1 cellular context compared by ENCODE assay signal in genomic region chr18:4353853-4354418, GRCh38.
TF ChIP-seq lines count a peak whose summit lies in the region.

No MANE protein-coding gene starts in this region.

TF ChIP-seq in GM12878, 131 proteins besides CTCF, POLR2A, EP300 and RAD21 (continued from another document and continues in another):
- TF ChIP-seq E4F1 (IDR thresholded peaks at IDR 0.05; ENCODE audit: borderline replicate concordance, partially characterized antibody), result no peak
- no peak for TF ChIP-seq CHD1 (IDR thresholded peaks at IDR 0.05; ENCODE audit: low read depth, low read length)
- no peak for TF ChIP-seq MXI1 (IDR thresholded peaks at IDR 0.05; ENCODE audit: low read depth, low read length)
- TF ChIP-seq SMC3 (IDR thresholded peaks at IDR 0.05; ENCODE audit: borderline replicate concordance, low read length), result no peak
- no peak for TF ChIP-seq NFIC (IDR thresholded peaks at IDR 0.05; ENCODE audit: low read depth, low read length)
- TF ChIP-seq CEBPB (IDR thresholded peaks at IDR 0.05; ENCODE audit: borderline replicate concordance in 1 of 2, low read depth in 2 of 2, low read length in 2 of 2), result no peak
- no peak for TF ChIP-seq MEF2A (IDR thresholded peaks at IDR 0.05; ENCODE audit: insufficient read depth, low read depth, low read length)
- no peak for TF ChIP-seq NR2F1 (conservative IDR thresholded peaks at IDR 0.05)
- no peak for TF ChIP-seq YBX1 (IDR thresholded peaks at IDR 0.05)
- TF ChIP-seq, protein P1, sequence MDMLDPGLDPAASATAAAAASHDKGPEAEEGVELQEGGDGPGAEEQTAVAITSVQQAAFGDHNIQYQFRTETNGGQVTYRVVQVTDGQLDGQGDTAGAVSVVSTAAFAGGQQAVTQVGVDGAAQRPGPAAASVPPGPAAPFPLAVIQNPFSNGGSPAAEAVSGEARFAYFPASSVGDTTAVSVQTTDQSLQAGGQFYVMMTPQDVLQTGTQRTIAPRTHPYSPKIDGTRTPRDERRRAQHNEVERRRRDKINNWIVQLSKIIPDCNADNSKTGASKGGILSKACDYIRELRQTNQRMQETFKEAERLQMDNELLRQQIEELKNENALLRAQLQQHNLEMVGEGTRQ (IDR thresholded peaks at IDR 0.05; ENCODE audit: borderline replicate concordance, low read depth, low read length), result no peak
- no peak for TF ChIP-seq ZNF384 (IDR thresholded peaks at IDR 0.05; ENCODE audit: borderline replicate concordance, low read depth, low read length)
- TF ChIP-seq NR2C2 (IDR thresholded peaks at IDR 0.05; ENCODE audit: borderline replicate concordance, control insufficient read depth, insufficient read length, low read depth), result no peak
- no peak for TF ChIP-seq ETV6 (conservative IDR thresholded peaks at IDR 0.05 in 1 of 2, IDR thresholded peaks at IDR 0.05 in 1 of 2; ENCODE audit: borderline replicate concordance in 1 of 2, low read depth in 1 of 2)
- TF ChIP-seq MYC (IDR thresholded peaks at IDR 0.05; ENCODE audit: insufficient read depth, insufficient read length, insufficient replicate concordance, low read length, severe bottlenecking), result no peak
- TF ChIP-seq BHLHE40 (IDR thresholded peaks at IDR 0.05; ENCODE audit: borderline replicate concordance in 1 of 2, low read depth in 2 of 2, low read length in 1 of 2), result peak; percentile 13 to 28; a peak in 1 of 4 replicates
- TF ChIP-seq, protein P2, sequence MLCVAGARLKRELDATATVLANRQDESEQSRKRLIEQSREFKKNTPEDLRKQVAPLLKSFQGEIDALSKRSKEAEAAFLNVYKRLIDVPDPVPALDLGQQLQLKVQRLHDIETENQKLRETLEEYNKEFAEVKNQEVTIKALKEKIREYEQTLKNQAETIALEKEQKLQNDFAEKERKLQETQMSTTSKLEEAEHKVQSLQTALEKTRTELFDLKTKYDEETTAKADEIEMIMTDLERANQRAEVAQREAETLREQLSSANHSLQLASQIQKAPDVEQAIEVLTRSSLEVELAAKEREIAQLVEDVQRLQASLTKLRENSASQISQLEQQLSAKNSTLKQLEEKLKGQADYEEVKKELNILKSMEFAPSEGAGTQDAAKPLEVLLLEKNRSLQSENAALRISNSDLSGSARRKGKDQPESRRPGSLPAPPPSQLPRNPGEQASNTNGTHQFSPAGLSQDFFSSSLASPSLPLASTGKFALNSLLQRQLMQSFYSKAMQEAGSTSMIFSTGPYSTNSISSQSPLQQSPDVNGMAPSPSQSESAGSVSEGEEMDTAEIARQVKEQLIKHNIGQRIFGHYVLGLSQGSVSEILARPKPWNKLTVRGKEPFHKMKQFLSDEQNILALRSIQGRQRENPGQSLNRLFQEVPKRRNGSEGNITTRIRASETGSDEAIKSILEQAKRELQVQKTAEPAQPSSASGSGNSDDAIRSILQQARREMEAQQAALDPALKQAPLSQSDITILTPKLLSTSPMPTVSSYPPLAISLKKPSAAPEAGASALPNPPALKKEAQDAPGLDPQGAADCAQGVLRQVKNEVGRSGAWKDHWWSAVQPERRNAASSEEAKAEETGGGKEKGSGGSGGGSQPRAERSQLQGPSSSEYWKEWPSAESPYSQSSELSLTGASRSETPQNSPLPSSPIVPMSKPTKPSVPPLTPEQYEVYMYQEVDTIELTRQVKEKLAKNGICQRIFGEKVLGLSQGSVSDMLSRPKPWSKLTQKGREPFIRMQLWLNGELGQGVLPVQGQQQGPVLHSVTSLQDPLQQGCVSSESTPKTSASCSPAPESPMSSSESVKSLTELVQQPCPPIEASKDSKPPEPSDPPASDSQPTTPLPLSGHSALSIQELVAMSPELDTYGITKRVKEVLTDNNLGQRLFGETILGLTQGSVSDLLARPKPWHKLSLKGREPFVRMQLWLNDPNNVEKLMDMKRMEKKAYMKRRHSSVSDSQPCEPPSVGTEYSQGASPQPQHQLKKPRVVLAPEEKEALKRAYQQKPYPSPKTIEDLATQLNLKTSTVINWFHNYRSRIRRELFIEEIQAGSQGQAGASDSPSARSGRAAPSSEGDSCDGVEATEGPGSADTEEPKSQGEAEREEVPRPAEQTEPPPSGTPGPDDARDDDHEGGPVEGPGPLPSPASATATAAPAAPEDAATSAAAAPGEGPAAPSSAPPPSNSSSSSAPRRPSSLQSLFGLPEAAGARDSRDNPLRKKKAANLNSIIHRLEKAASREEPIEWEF (IDR thresholded peaks at IDR 0.05; ENCODE audit: insufficient replicate concordance, low read depth, low read length), result no peak
- TF ChIP-seq SMAD1 (IDR thresholded peaks at IDR 0.05; ENCODE audit: low read depth, partially characterized antibody), result peak; percentile 41
- no peak for TF ChIP-seq HDGF (IDR thresholded peaks at IDR 0.05)
- TF ChIP-seq IKZF2 (IDR thresholded peaks at IDR 0.05), result peak; percentile 78 to 86
- TF ChIP-seq SKIL (IDR thresholded peaks at IDR 0.05; ENCODE audit: low read depth, poor library complexity, severe bottlenecking), result peak; percentile 23
- no peak for TF ChIP-seq SRF (IDR thresholded peaks at IDR 0.05; ENCODE audit: low read depth in 2 of 2, low read length in 2 of 2)
- no peak for TF ChIP-seq TCF3 (IDR thresholded peaks at IDR 0.05; ENCODE audit: borderline replicate concordance, insufficient read depth, low read depth, low read length)
- TF ChIP-seq TBL1XR1 (IDR thresholded peaks at IDR 0.05; ENCODE audit: low read depth, low read length), result no peak
- no peak for TF ChIP-seq RAD51 (IDR thresholded peaks at IDR 0.05)
- no peak for TF ChIP-seq ZNF274 (IDR thresholded peaks at IDR 0.05; ENCODE audit: insufficient read depth, insufficient read length)
- no peak for TF ChIP-seq BACH1 (IDR thresholded peaks at IDR 0.05; ENCODE audit: borderline replicate concordance)
- TF ChIP-seq CBX5 (IDR thresholded peaks at IDR 0.05; ENCODE audit: low read depth), result no peak
- no peak for TF ChIP-seq STAT1 (conservative IDR thresholded peaks at IDR 0.05)
- no peak for TF ChIP-seq ZNF217 (IDR thresholded peaks at IDR 0.05)
- TF ChIP-seq TCF7 (IDR thresholded peaks at IDR 0.05; ENCODE audit: borderline replicate concordance), result no peak
- no peak for TF ChIP-seq SMARCA5 (IDR thresholded peaks at IDR 0.05)
- TF ChIP-seq BMI1 (IDR thresholded peaks at IDR 0.05; ENCODE audit: borderline replicate concordance), result no peak
- TF ChIP-seq CHD2 (IDR thresholded peaks at IDR 0.05; ENCODE audit: borderline replicate concordance, low read depth, low read length), result 0 out of 2 replicates have a peak, but pooled peaks have one; percentile 22
- no peak for TF ChIP-seq LARP7 (IDR thresholded peaks at IDR 0.05)
- no peak for TF ChIP-seq WRNIP1 (IDR thresholded peaks at IDR 0.05; ENCODE audit: borderline replicate concordance, low read depth, low read length)
- no peak for TF ChIP-seq RCOR1 (conservative IDR thresholded peaks at IDR 0.05; ENCODE audit: low read depth, low read length)
- no peak for TF ChIP-seq EGR1 (IDR thresholded peaks at IDR 0.05; ENCODE audit: borderline replicate concordance in 1 of 2, low read depth in 2 of 2, low read length in 2 of 2)
- no peak for TF ChIP-seq E2F4 (IDR thresholded peaks at IDR 0.05; ENCODE audit: low read depth, low read length)
- no peak for TF ChIP-seq HDAC2 (IDR thresholded peaks at IDR 0.05)
- TF ChIP-seq, protein P3, sequence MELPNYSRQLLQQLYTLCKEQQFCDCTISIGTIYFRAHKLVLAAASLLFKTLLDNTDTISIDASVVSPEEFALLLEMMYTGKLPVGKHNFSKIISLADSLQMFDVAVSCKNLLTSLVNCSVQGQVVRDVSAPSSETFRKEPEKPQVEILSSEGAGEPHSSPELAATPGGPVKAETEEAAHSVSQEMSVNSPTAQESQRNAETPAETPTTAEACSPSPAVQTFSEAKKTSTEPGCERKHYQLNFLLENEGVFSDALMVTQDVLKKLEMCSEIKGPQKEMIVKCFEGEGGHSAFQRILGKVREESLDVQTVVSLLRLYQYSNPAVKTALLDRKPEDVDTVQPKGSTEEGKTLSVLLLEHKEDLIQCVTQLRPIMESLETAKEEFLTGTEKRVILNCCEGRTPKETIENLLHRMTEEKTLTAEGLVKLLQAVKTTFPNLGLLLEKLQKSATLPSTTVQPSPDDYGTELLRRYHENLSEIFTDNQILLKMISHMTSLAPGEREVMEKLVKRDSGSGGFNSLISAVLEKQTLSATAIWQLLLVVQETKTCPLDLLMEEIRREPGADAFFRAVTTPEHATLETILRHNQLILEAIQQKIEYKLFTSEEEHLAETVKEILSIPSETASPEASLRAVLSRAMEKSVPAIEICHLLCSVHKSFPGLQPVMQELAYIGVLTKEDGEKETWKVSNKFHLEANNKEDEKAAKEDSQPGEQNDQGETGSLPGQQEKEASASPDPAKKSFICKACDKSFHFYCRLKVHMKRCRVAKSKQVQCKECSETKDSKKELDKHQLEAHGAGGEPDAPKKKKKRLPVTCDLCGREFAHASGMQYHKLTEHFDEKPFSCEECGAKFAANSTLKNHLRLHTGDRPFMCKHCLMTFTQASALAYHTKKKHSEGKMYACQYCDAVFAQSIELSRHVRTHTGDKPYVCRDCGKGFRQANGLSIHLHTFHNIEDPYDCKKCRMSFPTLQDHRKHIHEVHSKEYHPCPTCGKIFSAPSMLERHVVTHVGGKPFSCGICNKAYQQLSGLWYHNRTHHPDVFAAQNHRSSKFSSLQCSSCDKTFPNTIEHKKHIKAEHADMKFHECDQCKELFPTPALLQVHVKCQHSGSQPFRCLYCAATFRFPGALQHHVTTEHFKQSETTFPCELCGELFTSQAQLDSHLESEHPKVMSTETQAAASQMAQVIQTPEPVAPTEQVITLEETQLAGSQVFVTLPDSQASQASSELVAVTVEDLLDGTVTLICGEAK (IDR thresholded peaks at IDR 0.05; ENCODE audit: borderline replicate concordance), result no peak
- TF ChIP-seq ZSCAN29 (IDR thresholded peaks at IDR 0.05), result no peak
- TF ChIP-seq CEBPZ (IDR thresholded peaks at IDR 0.05; ENCODE audit: low read depth, low read length), result no peak
- no peak for TF ChIP-seq MYB (IDR thresholded peaks at IDR 0.05; ENCODE audit: borderline replicate concordance, low read depth, low read length)
- no peak for TF ChIP-seq YY1 (IDR thresholded peaks at IDR 0.05; ENCODE audit: low read depth, low read length)
- no peak for TF ChIP-seq CBFB (IDR thresholded peaks at IDR 0.05; ENCODE audit: low read depth)
- TF ChIP-seq JUNB (IDR thresholded peaks at IDR 0.05), result no peak
- 0 out of 2 replicates have a peak, but pooled peaks have one; percentile 13 for TF ChIP-seq GATAD2B (conservative IDR thresholded peaks at IDR 0.05; ENCODE audit: low read depth)
- TF ChIP-seq CREM (IDR thresholded peaks at IDR 0.05; ENCODE audit: low read depth), result no peak
- peak; percentile 64 for TF ChIP-seq IKZF1 (conservative IDR thresholded peaks at IDR 0.05)
- TF ChIP-seq SP1 (IDR thresholded peaks at IDR 0.05; ENCODE audit: low read depth, low read length), result no peak
